ENCODE assay signal across 9 cellular contexts in genomic region chr17:15883617-15884111, GRCh38.
A peak's percentile ranks its signal among the peaks of the same experiment; 100 is the strongest.
DNase-seq lines count a peak whose midpoint lies in the region; ATAC-seq and TF ChIP-seq lines count a peak whose summit lies in the region.
"Had no signal": no experiment of that assay in that cellular context is flagged by ENCODE, and none has a peak within 500 bp of the region (broad histone marks: within the 10 kb centered on the region; RNA-seq: fewer than 3 reads in every experiment).

No MANE protein-coding gene starts in this region.

- no peak overlapping the region for H3K9ac ChIP-seq in Karpas-422 (ENCODE audit: low read length)

- no peaks in the 10 kb centered on the region for H3K79me2 ChIP-seq in Karpas-422 (ENCODE audit: low read length)

- H3K9me3 ChIP-seq in lower lobe of right lung (no peaks in the 10 kb centered on the region), Karpas-422 (ENCODE audit: low read length) (no peaks in the 10 kb centered on the region)

- no peaks in the 10 kb centered on the region for H3K36me3 ChIP-seq in BJ (ENCODE audit: control insufficient read depth, insufficient read depth, low read length)
- H3K36me3 ChIP-seq in lower lobe of right lung: no peaks in the 10 kb centered on the region
- H3K36me3 ChIP-seq in Karpas-422 (ENCODE audit: insufficient read depth, low read length): no peaks in the 10 kb centered on the region

- no peak overlapping the region for H3K4me3 ChIP-seq in BJ (ENCODE audit: low read depth, low read length)
- no peak overlapping the region for H3K4me3 ChIP-seq in lower lobe of right lung
- H3K4me3 ChIP-seq in Karpas-422 (ENCODE audit: low read length): no peak overlapping the region

- in situ Hi-C loops in KBM-7 (cut with MboI; ENCODE audit: low pct_unique_long_range_greater_than_20kb, low sequenced_read_pairs): no loop called here

- no peak overlapping the region for H2AFZ ChIP-seq in Karpas-422 (ENCODE audit: low read length)

- POLR2A ChIA-PET in BJ (lab: Charles Lee): no interaction called here

- no peaks in the 10 kb centered on the region for H4K20me1 ChIP-seq in Karpas-422 (ENCODE audit: insufficient read depth, low read depth, low read length)

- H3K27ac ChIP-seq in lower lobe of right lung (no peak overlapping the region), Karpas-422 (ENCODE audit: low read length) (no peak overlapping the region), substantia nigra (ENCODE audit: low read depth, low read length, poor library complexity, severe bottlenecking) (no peak overlapping the region)

- intact Hi-C loops in lower lobe of right lung (cut with DNase I): no loop called here

- DNase-seq in BJ (ENCODE audit: low read depth) (peak; percentile 51), KBM-7 (peak; percentile 15), amniotic epithelial cell (ENCODE audit: low read depth) (peak; percentile 97), lower lobe of right lung (no peak), Karpas-422 (no peak), foreskin melanocyte (no peak), substantia nigra (lab: John Stamatoyannopoulos, UW) (no peak), hepatic stellate cell (ENCODE audit: low spot score) (no peak)
- DNase-seq: SW 1271 had no signal

- H3K4me2 ChIP-seq in Karpas-422 (ENCODE audit: low read depth, low read length, poor library complexity, severe bottlenecking): no peak overlapping the region

- peak; percentile 24 to 44 for ATAC-seq in lower lobe of right lung

- CTCF ChIA-PET in BJ (lab: Yijun Ruan, JAX): interaction anchor here (0.6 kb wide), 1 partner anchor 9 kb away, joined by 3 read pairs; no protein-coding TSS in a partner anchor

- TF ChIP-seq CTCF in BJ (IDR thresholded peaks at IDR 0.05; ENCODE audit: insufficient read depth, low read depth, low read length) (no peak), lower lobe of right lung (IDR thresholded peaks at IDR 0.05) (no peak)

- H3K4me1 ChIP-seq in lower lobe of right lung (peaks cover 12% of the 10 kb centered on the region), Karpas-422 (ENCODE audit: low read length) (peaks cover 12% of the 10 kb centered on the region)

- H3K27me3 ChIP-seq in BJ (ENCODE audit: control insufficient read depth, insufficient read depth, low read length) (0 out of 2 replicates have a peak, but pooled peaks cover 1% of the 10 kb centered on the region), lower lobe of right lung (ENCODE audit: low read depth) (no peaks in the 10 kb centered on the region), Karpas-422 (ENCODE audit: low read length) (no peaks in the 10 kb centered on the region)

- no peaks in the 10 kb centered on the region for H3K9me2 ChIP-seq in Karpas-422 (replicated peaks; ENCODE audit: insufficient read depth, low read length)

Comparison
In these comparisons a context has a peak if more than half of its experiments do, and no peak if none do; other contexts are left out.
1. DNase-seq: peak in BJ (single experiment), KBM-7 (single experiment) and amniotic epithelial cell (single experiment); none in lower lobe of right lung (single experiment), Karpas-422 (single experiment), foreskin melanocyte (single experiment), substantia nigra (0 of 49) and hepatic stellate cell (single experiment).